Comparison of ENCODE assay signal across 1 cellular context in the genomic region with DNA sequence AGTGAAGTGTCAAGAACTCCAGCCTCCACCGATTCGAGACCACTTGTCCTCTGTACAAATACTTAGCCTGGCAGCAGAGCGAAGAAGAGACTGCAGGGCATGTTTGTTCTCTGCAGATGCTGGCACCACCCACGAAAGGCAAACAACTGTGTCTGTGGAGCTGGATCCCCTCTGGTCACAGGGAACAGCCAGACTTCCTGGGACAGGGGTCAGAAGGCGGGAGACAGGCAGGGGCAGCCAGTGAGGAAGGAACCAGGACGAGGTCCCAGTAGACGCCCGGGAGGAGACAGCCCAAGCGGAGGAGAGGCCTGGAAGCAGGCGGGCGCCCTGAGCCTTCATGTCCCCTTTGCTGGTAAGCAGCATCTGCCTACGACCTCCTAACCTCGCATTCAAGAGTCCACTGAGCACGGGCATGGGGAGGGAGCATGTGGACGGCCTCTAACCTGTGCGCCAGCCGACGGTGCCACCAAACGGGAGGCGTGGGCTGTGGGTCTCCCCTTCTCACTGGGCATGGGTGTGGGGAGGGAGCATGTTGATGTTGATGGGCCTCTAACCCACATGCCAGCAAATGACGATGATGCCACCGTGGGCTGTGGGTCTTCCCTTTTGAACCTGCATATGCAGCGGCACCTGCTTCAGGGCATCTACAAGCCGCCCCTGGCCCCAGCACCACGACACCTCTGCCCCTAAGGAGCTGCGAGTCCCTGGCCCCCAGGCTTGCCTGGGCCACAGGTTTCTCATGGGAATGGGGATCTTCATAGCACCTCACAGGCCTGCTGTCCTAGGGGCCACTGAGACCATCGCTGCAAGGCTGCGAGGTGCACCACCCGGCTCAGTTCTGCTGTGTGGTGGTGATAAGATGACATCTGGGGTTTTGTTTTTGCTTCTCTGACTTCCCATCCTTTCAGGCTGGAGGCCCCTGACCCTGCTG.
TF ChIP-seq lines count a peak whose summit lies in the region.

No MANE protein-coding gene starts in this region.

TF ChIP-seq in SK-N-SH, 30 proteins besides CTCF, POLR2A, EP300 and RAD21 (continued from another document):
- TF ChIP-seq, protein P1, sequence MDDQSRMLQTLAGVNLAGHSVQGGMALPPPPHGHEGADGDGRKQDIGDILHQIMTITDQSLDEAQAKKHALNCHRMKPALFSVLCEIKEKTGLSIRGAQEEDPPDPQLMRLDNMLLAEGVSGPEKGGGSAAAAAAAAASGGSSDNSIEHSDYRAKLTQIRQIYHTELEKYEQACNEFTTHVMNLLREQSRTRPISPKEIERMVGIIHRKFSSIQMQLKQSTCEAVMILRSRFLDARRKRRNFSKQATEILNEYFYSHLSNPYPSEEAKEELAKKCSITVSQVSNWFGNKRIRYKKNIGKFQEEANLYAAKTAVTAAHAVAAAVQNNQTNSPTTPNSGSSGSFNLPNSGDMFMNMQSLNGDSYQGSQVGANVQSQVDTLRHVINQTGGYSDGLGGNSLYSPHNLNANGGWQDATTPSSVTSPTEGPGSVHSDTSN (IDR thresholded peaks at IDR 0.05): no peak
- no peak for TF ChIP-seq TAF1 (IDR thresholded peaks at IDR 0.05; ENCODE audit: borderline replicate concordance, low read depth, low read length)
- TF ChIP-seq, protein P2, sequence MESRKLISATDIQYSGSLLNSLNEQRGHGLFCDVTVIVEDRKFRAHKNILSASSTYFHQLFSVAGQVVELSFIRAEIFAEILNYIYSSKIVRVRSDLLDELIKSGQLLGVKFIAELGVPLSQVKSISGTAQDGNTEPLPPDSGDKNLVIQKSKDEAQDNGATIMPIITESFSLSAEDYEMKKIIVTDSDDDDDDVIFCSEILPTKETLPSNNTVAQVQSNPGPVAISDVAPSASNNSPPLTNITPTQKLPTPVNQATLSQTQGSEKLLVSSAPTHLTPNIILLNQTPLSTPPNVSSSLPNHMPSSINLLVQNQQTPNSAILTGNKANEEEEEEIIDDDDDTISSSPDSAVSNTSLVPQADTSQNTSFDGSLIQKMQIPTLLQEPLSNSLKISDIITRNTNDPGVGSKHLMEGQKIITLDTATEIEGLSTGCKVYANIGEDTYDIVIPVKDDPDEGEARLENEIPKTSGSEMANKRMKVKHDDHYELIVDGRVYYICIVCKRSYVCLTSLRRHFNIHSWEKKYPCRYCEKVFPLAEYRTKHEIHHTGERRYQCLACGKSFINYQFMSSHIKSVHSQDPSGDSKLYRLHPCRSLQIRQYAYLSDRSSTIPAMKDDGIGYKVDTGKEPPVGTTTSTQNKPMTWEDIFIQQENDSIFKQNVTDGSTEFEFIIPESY (IDR thresholded peaks at IDR 0.05; ENCODE audit: borderline replicate concordance, low read depth): no peak
TF ChIP-seq in SK-N-SH: peak in this region for 0.
